In genomic region chr1:25232027-25232865, GRCh38 we compare ENCODE assay signal across 1 cellular context.
TF ChIP-seq lines count a peak whose summit lies in the region.

TSS of gene SYF2 (minus strand) at chr1:25232502. CDS start at chr1:25232467, 35 bp downstream.

TF ChIP-seq in HepG2, 621 proteins besides CTCF, POLR2A, EP300 and RAD21 (continued from another document and continues in another):
- TF ChIP-seq ZBTB40 (IDR thresholded peaks at IDR 0.05) (peak; percentile 66), ZBTB40 (CRISPR knock-in tag; IDR thresholded peaks at IDR 0.05) (peak; percentile 69), ZSCAN29 (CRISPR knock-in tag; conservative IDR thresholded peaks at IDR 0.05) (no peak), RFXAP (CRISPR knock-in tag; IDR thresholded peaks at IDR 0.05; ENCODE audit: borderline replicate concordance) (0 out of 2 replicates have a peak, but pooled peaks have one; percentile 55), REST (IDR thresholded peaks at IDR 0.05; ENCODE audit: borderline replicate concordance in 1 of 2, low read depth in 1 of 2, low read length in 2 of 2) (no peak), ZNF775 (CRISPR knock-in tag; IDR thresholded peaks at IDR 0.05; ENCODE audit: borderline replicate concordance) (no peak; the same call in 1 of the 2 replicates), ELF1 (CRISPR knock-in tag; IDR thresholded peaks at IDR 0.05) (peak; percentile 100), ZNF407 (CRISPR knock-in tag; IDR thresholded peaks at IDR 0.05; ENCODE audit: not compliant biosample characterization) (no peak), ZNF317 (CRISPR knock-in tag; IDR thresholded peaks at IDR 0.05) (no peak), PRDM10 (CRISPR knock-in tag; IDR thresholded peaks at IDR 0.05; ENCODE audit: low read depth) (peak; percentile 50; the same call in 1 of the 2 replicates), ATM (IDR thresholded peaks at IDR 0.05; ENCODE audit: borderline replicate concordance) (no peak), BRF2 (CRISPR knock-in tag; IDR thresholded peaks at IDR 0.05) (no peak), CENPT (CRISPR knock-in tag; IDR thresholded peaks at IDR 0.05; ENCODE audit: low read depth) (no peak), GATA4 (IDR thresholded peaks at IDR 0.05; ENCODE audit: borderline replicate concordance, low read depth) (no peak), ATF2 (CRISPR knock-in tag; IDR thresholded peaks at IDR 0.05) (0 out of 2 replicates have a peak, but pooled peaks have one; percentile 37), IKZF4 (CRISPR knock-in tag; IDR thresholded peaks at IDR 0.05; ENCODE audit: borderline replicate concordance, low read depth, not compliant biosample characterization) (no peak), ZFP62 (CRISPR knock-in tag; IDR thresholded peaks at IDR 0.05) (no peak), KDM5B (CRISPR knock-in tag; IDR thresholded peaks at IDR 0.05; ENCODE audit: borderline replicate concordance) (peak; percentile 42; the same call in 1 of the 2 replicates), MIXL1 (CRISPR knock-in tag; IDR thresholded peaks at IDR 0.05) (no peak), MZF1 (CRISPR knock-in tag; IDR thresholded peaks at IDR 0.05; ENCODE audit: borderline replicate concordance) (no peak)
